ENCODE assay signal across 10 cellular contexts in genomic region chr19:50719566-50719965, GRCh38. TPM values are rescaled to one million over a fixed set of nuclear protein-coding genes. Genes with fewer than 3 reads are reported as not detected.
A peak's percentile ranks its signal among the peaks of the same experiment; 100 is the strongest.
DNase-seq lines count a peak whose midpoint lies in the region; ATAC-seq and TF ChIP-seq lines count a peak whose summit lies in the region.
"Had no signal": no experiment of that assay in that cellular context is flagged by ENCODE, and none has a peak within 500 bp of the region (broad histone marks: within the 10 kb centered on the region; RNA-seq: fewer than 3 reads in every experiment).

Gene SHANK1, minus strand, starts transcription at chr19:50719802. Its CDS starts 2,883 bp downstream, at chr19:50716919.

- no peak within 1 kb of the TSS for H3K56ac ChIP-seq in IMR-90 (ENCODE audit: extremely low read depth, insufficient read depth, low read length)

- H3K9ac ChIP-seq in IMR-90 (ENCODE audit: low read depth, low read length) (0 out of 2 replicates have a peak within 1 kb of the TSS, but pooled peaks have one; percentile 16), neural cell (ENCODE audit: low read length) (peak within 1 kb of the TSS; percentile 87)

- BruUV-seq in IMR-90 (replicated peaks; lab: Mats Ljungman, UMichigan), result no TSS peak

- CTCF ChIA-PET in BJ (lab: Yijun Ruan, JAX), result no interaction called here
- CTCF ChIA-PET in IMR-90 (lab: Yijun Ruan, JAX), result no interaction called here

- H3K27ac Mint-ChIP-seq in dendritic cell treated with granulocyte-macrophage colony-stimulating factor and Interleukin-4, amounts not matched to agents 40 ng/mL and 50 ng/mL, for 4 days, result peak within 1 kb of the TSS; percentile 16
- no peak within 1 kb of the TSS for H3K27ac Mint-ChIP-seq in activated T-cell treated with anti-CD3 and anti-CD28 coated beads, Interleukin-2, amount 50 U/mL, for 24 hours
- H3K27ac Mint-ChIP-seq: activated CD4-positive, alpha-beta memory T cell treated with anti-CD3 and anti-CD28 coated beads, Interleukin-2, amount 10 ng/mL, durations not matched to agents 7 days and 5 days had no signal

- peak within 1 kb of the TSS; percentile 33 for H2AK9ac ChIP-seq in IMR-90 (replicated peaks; ENCODE audit: low read depth, low read length, poor library complexity)

- H3K79me1 ChIP-seq in IMR-90 (ENCODE audit: low read depth in 1 of 2, low read length in 2 of 2), result peaks cover 6 to 33% of the 10 kb centered on the region in 2 experiments

- H3K23ac ChIP-seq in IMR-90 (ENCODE audit: low read depth, low read length), result no peak within 1 kb of the TSS

- peaks cover 3% of the 10 kb centered on the region for H3F3A ChIP-seq in neural cell (ENCODE audit: insufficient read depth, low read length, poor library complexity, severe bottlenecking)

- H2AK5ac ChIP-seq in IMR-90 (ENCODE audit: low read depth, low read length), result no peak within 1 kb of the TSS

- H4K20me1 ChIP-seq in IMR-90 (ENCODE audit: insufficient read depth, low read length) (0 out of 2 replicates have a peak, but pooled peaks cover 3% of the 10 kb centered on the region), neural cell (ENCODE audit: insufficient read depth) (no peaks in the 10 kb centered on the region)

- H3K4me2 ChIP-seq in IMR-90 (ENCODE audit: low read depth, low read length) (peak within 1 kb of the TSS; percentile 74), neural cell (ENCODE audit: low read length) (no peak within 1 kb of the TSS)

- peaks cover 18% of the 10 kb centered on the region for H3K9me1 ChIP-seq in IMR-90 (ENCODE audit: insufficient read depth, low read length)

- no peaks in the 10 kb centered on the region for H3K79me2 ChIP-seq in neural cell (replicated peaks; ENCODE audit: insufficient read depth, low read length)

- no peak within 1 kb of the TSS for H2BK120ac ChIP-seq in IMR-90 (ENCODE audit: low read depth, low read length)

- no peak for DNase-seq in BJ (ENCODE audit: low read depth)
- DNase-seq in IMR-90, result peak; percentile 17
- DNase-seq in activated T-cell treated with anti-CD3 and anti-CD28 coated beads, Interleukin-2, amount 50 U/mL, for 24 hours, result no peak
- no peak for DNase-seq in D341Med (ENCODE audit: low spot score)
- DNase-seq: activated CD4-positive, alpha-beta memory T cell treated with anti-CD3 and anti-CD28 coated beads, Interleukin-2, amount 10 ng/mL, durations not matched to agents 7 days and 5 days; NCI-H446 had no signal

- H3K27me3 Mint-ChIP-seq in dendritic cell treated with granulocyte-macrophage colony-stimulating factor and Interleukin-4, amounts not matched to agents 40 ng/mL and 50 ng/mL, for 4 days, result peaks cover 79% of the 10 kb centered on the region
- H3K27me3 Mint-ChIP-seq in activated T-cell treated with anti-CD3 and anti-CD28 coated beads, Interleukin-2, amount 50 U/mL, for 24 hours, result peaks cover 76% of the 10 kb centered on the region

- H3K9me3 ChIP-seq in IMR-90 (ENCODE audit: control insufficient read depth, insufficient read depth, low read length) (no peaks in the 10 kb centered on the region), neural cell (ENCODE audit: low read length) (no peaks in the 10 kb centered on the region)

- no peak within 1 kb of the TSS for H3K4ac ChIP-seq in IMR-90 (ENCODE audit: low read depth, low read length)

- peak within 1 kb of the TSS; percentile 24 for H3K4me3 Mint-ChIP-seq in dendritic cell treated with granulocyte-macrophage colony-stimulating factor and Interleukin-4, amounts not matched to agents 40 ng/mL and 50 ng/mL, for 4 days
- H3K4me3 Mint-ChIP-seq in activated T-cell treated with anti-CD3 and anti-CD28 coated beads, Interleukin-2, amount 50 U/mL, for 24 hours, result no peak within 1 kb of the TSS
- H3K4me3 Mint-ChIP-seq: activated CD4-positive, alpha-beta memory T cell treated with anti-CD3 and anti-CD28 coated beads, Interleukin-2, amount 10 ng/mL, durations not matched to agents 7 days and 5 days had no signal

- no peak within 1 kb of the TSS for H2BK5ac ChIP-seq in IMR-90 (ENCODE audit: low read depth, low read length, poor library complexity, severe bottlenecking)

- H4K5ac ChIP-seq in IMR-90 (ENCODE audit: low read depth, low read length), result no peak within 1 kb of the TSS

- intact Hi-C loops in IMR-90 (cut with micrococcal nuclease), result no loop called here
- intact Hi-C loops in dendritic cell treated with granulocyte-macrophage colony-stimulating factor and Interleukin-4, amounts not matched to agents 40 ng/mL and 50 ng/mL, for 4 days (cut with micrococcal nuclease), result no loop called here

- no peak within 1 kb of the TSS; the same call in 1 of the 2 replicates for H3K27ac ChIP-seq in IMR-90 (ENCODE audit: insufficient read depth, low read length)
- H3K27ac ChIP-seq in neural cell (ENCODE audit: low read length), result peak within 1 kb of the TSS; percentile 42

- dilution Hi-C loops in IMR-90 (cut with HindIII; ENCODE audit: low sequenced_read_pairs, unreplicated experiment), result no loop called here

- H3K18ac ChIP-seq in IMR-90 (ENCODE audit: low read depth, low read length), result no peak within 1 kb of the TSS

- TF ChIP-seq CTCF in BJ (IDR thresholded peaks at IDR 0.05; ENCODE audit: insufficient read depth, low read depth, low read length), result no peak
- TF ChIP-seq CTCF in IMR-90 (conservative IDR thresholded peaks at IDR 0.05; ENCODE audit: low read depth, low read length), result no peak
- TF ChIP-seq CTCF in neural cell (IDR thresholded peaks at IDR 0.05; ENCODE audit: poor library complexity, severe bottlenecking), result no peak

- H3K4me1 ChIP-seq in IMR-90 (ENCODE audit: control insufficient read depth, insufficient read depth, low read length), result peaks cover 16% of the 10 kb centered on the region

- TF ChIP-seq POLR2A in IMR-90 (IDR thresholded peaks at IDR 0.05; ENCODE audit: low read depth, low read length), result no peak

- TF ChIP-seq EP300 in neural cell (conservative IDR thresholded peaks at IDR 0.05; ENCODE audit: poor library complexity, severe bottlenecking), result no peak

- H3K4me1 Mint-ChIP-seq in dendritic cell treated with granulocyte-macrophage colony-stimulating factor and Interleukin-4, amounts not matched to agents 40 ng/mL and 50 ng/mL, for 4 days (ENCODE audit: low read depth), result peaks cover 31% of the 10 kb centered on the region
- peaks cover 13% of the 10 kb centered on the region for H3K4me1 Mint-ChIP-seq in activated T-cell treated with anti-CD3 and anti-CD28 coated beads, Interleukin-2, amount 50 U/mL, for 24 hours (ENCODE audit: low read depth)

- POLR2A ChIA-PET in BJ (lab: Charles Lee) (no interaction called here), IMR-90 (lab: Charles Lee; ENCODE audit: unreplicated experiment) (no interaction called here)

- peak within 1 kb of the TSS; percentile 56 for H3K4me3 ChIP-seq in BJ (ENCODE audit: low read depth, low read length)
- H3K4me3 ChIP-seq in IMR-90 (ENCODE audit: insufficient read depth, low read depth, low read length), result peak within 1 kb of the TSS; percentile 54
- peak within 1 kb of the TSS; percentile 87 for H3K4me3 ChIP-seq in neural cell (ENCODE audit: low read length)

- H3K9me2 ChIP-seq in neural cell (ENCODE audit: insufficient read depth, low read length), result no peaks in the 10 kb centered on the region

- H3K27me3 ChIP-seq in BJ (ENCODE audit: control insufficient read depth, insufficient read depth, low read length) (no peaks in the 10 kb centered on the region), IMR-90 (ENCODE audit: control insufficient read depth, insufficient read depth, low read length) (no peaks in the 10 kb centered on the region), neural cell (ENCODE audit: insufficient read depth, low read depth, low read length) (no peaks in the 10 kb centered on the region)

- H3K9me3 Mint-ChIP-seq in dendritic cell treated with granulocyte-macrophage colony-stimulating factor and Interleukin-4, amounts not matched to agents 40 ng/mL and 50 ng/mL, for 4 days, result no peaks in the 10 kb centered on the region
- H3K9me3 Mint-ChIP-seq in activated T-cell treated with anti-CD3 and anti-CD28 coated beads, Interleukin-2, amount 50 U/mL, for 24 hours, result no peaks in the 10 kb centered on the region
- H3K9me3 Mint-ChIP-seq: activated CD4-positive, alpha-beta memory T cell treated with anti-CD3 and anti-CD28 coated beads, Interleukin-2, amount 10 ng/mL, durations not matched to agents 7 days and 5 days had no signal

- 2% methylated on average over 22 of the region's 47 CpGs; no CpG with 5 or more reads in 1 of the 2 experiments for WGBS in IMR-90 (ENCODE audit: extremely low coverage in 2 of 2, insufficient read length in 1 of 2), 2 experiments

- no peak within 1 kb of the TSS for H2BK20ac ChIP-seq in IMR-90 (ENCODE audit: low read depth, low read length)

- no peak within 1 kb of the TSS for H4K91ac ChIP-seq in IMR-90 (ENCODE audit: insufficient read depth, low read depth, low read length)

- H3K14ac ChIP-seq in IMR-90 (replicated peaks; ENCODE audit: low read depth, low read length), result no peak within 1 kb of the TSS; the same call in 1 of the 2 replicates

- no peaks in the 10 kb centered on the region for H3K36me3 Mint-ChIP-seq in dendritic cell treated with granulocyte-macrophage colony-stimulating factor and Interleukin-4, amounts not matched to agents 40 ng/mL and 50 ng/mL, for 4 days (ENCODE audit: low read depth)
- H3K36me3 Mint-ChIP-seq in activated T-cell treated with anti-CD3 and anti-CD28 coated beads, Interleukin-2, amount 50 U/mL, for 24 hours (ENCODE audit: low read depth), result no peaks in the 10 kb centered on the region

- no peaks in the 10 kb centered on the region; the same call in 1 of the 2 replicates for H3K36me3 ChIP-seq in BJ (ENCODE audit: control insufficient read depth, insufficient read depth, low read length)
- H3K36me3 ChIP-seq in IMR-90 (ENCODE audit: control insufficient read depth, insufficient read depth, low read length), result no peaks in the 10 kb centered on the region
- H3K36me3 ChIP-seq in neural cell (ENCODE audit: insufficient read depth, low read length), result no peaks in the 10 kb centered on the region

- ATAC-seq in IMR-90 (ENCODE audit: low read depth) (no peak), GM19463 (IDR thresholded peaks at IDR 0.05; ENCODE audit: unreplicated experiment) (no peak), GM18517 (IDR thresholded peaks at IDR 0.05; ENCODE audit: unreplicated experiment) (no peak)

- no peak for TF ChIP-seq RAD21 in IMR-90 (IDR thresholded peaks at IDR 0.05; ENCODE audit: low read length)
- TF ChIP-seq RAD21 in neural cell (conservative IDR thresholded peaks at IDR 0.05), result no peak

- in situ Hi-C loops in IMR-90 (cut with MboI; ENCODE audit: low sequenced_read_pairs), result no loop called here

- H2BK15ac ChIP-seq in IMR-90 (ENCODE audit: low read depth, low read length), result no peak within 1 kb of the TSS

- H4K8ac ChIP-seq in IMR-90 (ENCODE audit: low read depth in 2 of 2, low read length in 2 of 2), result no peak within 1 kb of the TSS

- H2AFZ ChIP-seq in IMR-90 (replicated peaks; ENCODE audit: low read length, poor library complexity) (peak within 1 kb of the TSS; percentile 82), neural cell (ENCODE audit: low read depth, low read length) (peak within 1 kb of the TSS; percentile 45)

RNA-seq across cellular contexts. Expression of gene SHANK1, which starts in this region (rescaled TPM):
- polyA plus RNA-seq in BJ (2011; rRNA removed), result 1.6 and 1.8 TPM in 2 replicates
- polyA minus RNA-seq in BJ (2011; rRNA and poly(A)+ RNA removed), result 3.4 and 4.1 TPM in 2 replicates
- total RNA-seq in IMR-90 (2012; rRNA removed), result 4.7 and 6.1 TPM in 2 replicates
- 6.7 and 7.6 TPM in 2 replicates for polyA plus RNA-seq in IMR-90 (2012; rRNA removed)
- 3.5 and 7.3 TPM in 2 replicates for polyA plus RNA-seq in IMR-90 (2012; cell fraction: cytosol; rRNA removed)
- 20.6 and 30.1 TPM in 2 replicates for polyA plus RNA-seq in IMR-90 (2012; cell fraction: nucleus; rRNA removed; ENCODE audit: low replicate concordance)
- 3.2 and 7.9 TPM in 2 replicates for polyA plus RNA-seq in neural cell
- 22.0 and 24.6 TPM in 2 replicates for polyA minus RNA-seq in neural cell
- total RNA-seq: activated CD4-positive, alpha-beta memory T cell treated with anti-CD3 and anti-CD28 coated beads, Interleukin-2, amount 10 ng/mL, durations not matched to agents 7 days and 5 days had no signal
